Comparison of ENCODE assay signal across 9 cellular contexts in genomic region chr9:76905661-76905983, GRCh38. TPM values are rescaled to one million over a fixed set of nuclear protein-coding genes. Genes with fewer than 3 reads are reported as not detected.
DNase-seq lines count a peak whose midpoint lies in the region; ATAC-seq and TF ChIP-seq lines count a peak whose summit lies in the region.
"Had no signal": no experiment of that assay in that cellular context is flagged by ENCODE, and none has a peak within 500 bp of the region (broad histone marks: within the 10 kb centered on the region; RNA-seq: fewer than 3 reads in every experiment).

No MANE protein-coding gene starts in this region.

- ATAC-seq in foreskin keratinocyte (peak; percentile 28), omental fat pad (ENCODE audit: low FRiP score) (no peak)
- no peak for ATAC-seq in stimulated activated memory B cell treated with anti-CD40 and anti-IgM and Interleukin-4, amounts not matched to agents 10 μg/mL and 1 μg/mL and 100 μg/mL, for 72 hours

- H3K36me3 ChIP-seq in Caco-2 (ENCODE audit: control insufficient read depth, insufficient read depth, low read length) = no peaks in the 10 kb centered on the region
- H3K36me3 ChIP-seq in SJSA1 = no peaks in the 10 kb centered on the region
- H3K36me3 ChIP-seq in prostate gland = no peaks in the 10 kb centered on the region

- H3K4me1 ChIP-seq in Caco-2 = no peaks in the 10 kb centered on the region
- H3K4me1 ChIP-seq in SJSA1 (replicated peaks) = peaks cover 9% of the 10 kb centered on the region
- no peaks in the 10 kb centered on the region for H3K4me1 ChIP-seq in foreskin keratinocyte
- no peaks in the 10 kb centered on the region for H3K4me1 ChIP-seq in prostate gland (replicated peaks)

- peak overlapping the region; percentile 59 for H3K4me3 Mint-ChIP-seq in Caco-2 (ENCODE audit: unreplicated experiment)
- H3K4me3 Mint-ChIP-seq in stimulated activated memory B cell treated with anti-CD40 and anti-IgM and Interleukin-4, amounts not matched to agents 10 μg/mL and 1 μg/mL and 100 μg/mL, for 72 hours = no peak overlapping the region

- H3K9me3 Mint-ChIP-seq in Caco-2 (ENCODE audit: unreplicated experiment) = no peaks in the 10 kb centered on the region
- no peaks in the 10 kb centered on the region for H3K9me3 Mint-ChIP-seq in stimulated activated memory B cell treated with anti-CD40 and anti-IgM and Interleukin-4, amounts not matched to agents 10 μg/mL and 1 μg/mL and 100 μg/mL, for 72 hours

- H3K36me3 Mint-ChIP-seq in Caco-2 (ENCODE audit: insufficient read depth, unreplicated experiment) = no peaks in the 10 kb centered on the region
- H3K36me3 Mint-ChIP-seq in stimulated activated memory B cell treated with anti-CD40 and anti-IgM and Interleukin-4, amounts not matched to agents 10 μg/mL and 1 μg/mL and 100 μg/mL, for 72 hours = no peaks in the 10 kb centered on the region

- DNase-seq in Caco-2 (no peak), SJSA1 (ENCODE audit: low read depth in 1 of 2, low spot score in 2 of 2) (no peak), foreskin keratinocyte (peak in 1 of 2 donors; percentile 26), prostate gland (ENCODE audit: low spot score) (no peak), HT-29 (ENCODE audit: low spot score) (no peak), omental fat pad (ENCODE audit: low spot score) (no peak), 8988T (no peak)

- no TSS peak for BruUV-seq in Caco-2 (replicated peaks; lab: Mats Ljungman, UMichigan)

- peaks cover 14% of the 10 kb centered on the region for H3K27me3 Mint-ChIP-seq in Caco-2 (ENCODE audit: insufficient read depth, unreplicated experiment)
- H3K27me3 Mint-ChIP-seq in stimulated activated memory B cell treated with anti-CD40 and anti-IgM and Interleukin-4, amounts not matched to agents 10 μg/mL and 1 μg/mL and 100 μg/mL, for 72 hours = peaks cover 40% of the 10 kb centered on the region

- TF ChIP-seq CTCF in Caco-2 (IDR thresholded peaks at IDR 0.05; ENCODE audit: insufficient read depth in 1 of 2, low read depth in 1 of 2, low read length in 1 of 2, severe bottlenecking in 1 of 2, unreplicated experiment in 1 of 2) (no peak), foreskin keratinocyte (conservative IDR thresholded peaks at IDR 0.05) (no peak), prostate gland (IDR thresholded peaks at IDR 0.05) (no peak), omental fat pad (IDR thresholded peaks at IDR 0.05) (no peak)

- no peak overlapping the region for H3K27ac Mint-ChIP-seq in Caco-2 (ENCODE audit: unreplicated experiment)
- H3K27ac Mint-ChIP-seq in stimulated activated memory B cell treated with anti-CD40 and anti-IgM and Interleukin-4, amounts not matched to agents 10 μg/mL and 1 μg/mL and 100 μg/mL, for 72 hours = no peak overlapping the region
- H3K27ac Mint-ChIP-seq: IgD-negative memory B cell had no signal

- CTCF ChIA-PET in Caco-2 (lab: Charles Lee) = no interaction called here

- 7% methylated on average over 13 of the region's 13 CpGs for WGBS in prostate gland

- H3K9me3 ChIP-seq in Caco-2 = no peaks in the 10 kb centered on the region
- no peaks in the 10 kb centered on the region for H3K9me3 ChIP-seq in SJSA1 (replicated peaks)
- H3K9me3 ChIP-seq in prostate gland = no peaks in the 10 kb centered on the region

- H3K4me1 Mint-ChIP-seq in Caco-2 (ENCODE audit: low read depth, unreplicated experiment) = no peaks in the 10 kb centered on the region
- H3K4me1 Mint-ChIP-seq in stimulated activated memory B cell treated with anti-CD40 and anti-IgM and Interleukin-4, amounts not matched to agents 10 μg/mL and 1 μg/mL and 100 μg/mL, for 72 hours = peaks cover 6% of the 10 kb centered on the region

- no peaks in the 10 kb centered on the region for H3K27me3 ChIP-seq in Caco-2 (replicated peaks; ENCODE audit: control insufficient read depth, insufficient read depth, low read length)
- H3K27me3 ChIP-seq in SJSA1 (replicated peaks) = peaks cover 24% of the 10 kb centered on the region
- peaks cover 83% of the 10 kb centered on the region for H3K27me3 ChIP-seq in foreskin keratinocyte
- H3K27me3 ChIP-seq in prostate gland (replicated peaks; ENCODE audit: insufficient read depth) = no peaks in the 10 kb centered on the region

- peak overlapping the region; percentile 29 for H3K4me3 ChIP-seq in Caco-2 (ENCODE audit: low read depth, low read length)
- peak overlapping the region; percentile 28 for H3K4me3 ChIP-seq in SJSA1
- H3K4me3 ChIP-seq in prostate gland = peak overlapping the region; percentile 33 to 45

- intact Hi-C loops in Caco-2 (cut with micrococcal nuclease; ENCODE audit: unreplicated experiment) (no loop called here), prostate gland (cut with DNase I) (loop anchor here (5.0 to 10.0 kb wide), 3 partner anchors 79 to 143 kb away; partner anchors contain the start of gene PCA3)

- H3K27ac ChIP-seq in SJSA1 (no peak overlapping the region), foreskin keratinocyte (no peak overlapping the region), prostate gland (peak overlapping the region; percentile 56 to 72)

- POLR2A ChIA-PET in Caco-2 (lab: Charles Lee) = interaction anchor here (0.5 kb wide), 1 partner anchor 72 kb away, joined by 3 read pairs; no protein-coding TSS in a partner anchor

- TF ChIP-seq POLR2A in prostate gland (IDR thresholded peaks at IDR 0.05) = no peak

RNA-seq across cellular contexts. Expression of gene PRUNE2, which starts 0.3 kb away (rescaled TPM):
- total RNA-seq in Caco-2 (2022) (3.5 and 3.7 TPM in 2 replicates), foreskin keratinocyte (0.99 and 2.2 TPM in 2 replicates), prostate gland (10 to 100 TPM; 58.6 to 78.9 TPM), omental fat pad (10 to 100 TPM in 3 of 4 donors, 1 to 10 TPM in 1; 3.1 to 13.4 (median 12.0) TPM)
- total RNA-seq in SJSA1 (2014; rRNA removed; shearing (Covaris generic)) = 0.09 and 2.2 TPM in 2 replicates
- 0.30 and 0.67 TPM in 2 replicates for polyA plus RNA-seq in foreskin keratinocyte
- total RNA-seq in HT-29 (2014; rRNA removed; shearing (Covaris generic)) = not detected in 2 replicates
- polyA plus RNA-seq: IgD-negative memory B cell had no signal

Comparison
In these comparisons a context has a peak if more than half of its experiments do, and no peak if none do; other contexts are left out.
1. H3K27ac ChIP-seq: peak in prostate gland (2 of 2); none in SJSA1 (single experiment) and foreskin keratinocyte (single experiment).
2. RNA of gene PRUNE2, which starts 0.3 kb away (total RNA-seq): 58.6 to 78.9 TPM in prostate gland; 3.1 to 13.4 TPM in omental fat pad, 3.5 to 3.7 TPM in Caco-2, 0.99 to 2.2 TPM in foreskin keratinocyte, 0.09 to 2.2 TPM in SJSA1 and not detected in HT-29; every median in the first group is over 4 times any median in the second.
3. Peak in every context shown above with its lines, with median percentiles within 50 percentile points of each other: H3K4me3 ChIP-seq.